ENCODE assay signal across 9 cellular contexts in genomic region chr20:22312744-22313346, GRCh38.
DNase-seq lines count a peak whose midpoint lies in the region; ATAC-seq and TF ChIP-seq lines count a peak whose summit lies in the region.
"Had no signal": no experiment of that assay in that cellular context is flagged by ENCODE, and none has a peak within 500 bp of the region (broad histone marks: within the 10 kb centered on the region; RNA-seq: fewer than 3 reads in every experiment).

No MANE protein-coding gene starts in this region.

- DNase-seq in GM03348 (ENCODE audit: low spot score) = peak; percentile 47
- DNase-seq in LNCaP clone FGC (ENCODE audit: low read depth) = peak; percentile 26
- peak; percentile 33 to 55 (median 43) for DNase-seq in body of pancreas
- peak; percentile 53 to 69 for DNase-seq in lung microvascular endothelial cell (ENCODE audit: low read depth in 2 of 2)
- no peak for DNase-seq in NOMO-1 treated with DMSO at 0.1 percent for 48 hours (lab: John Stamatoyannopoulos, UW; ENCODE audit: unreplicated experiment)
- DNase-seq: activated B cell treated with CpG ODN at 0.5 μM for 24 hours had no signal

- H3K27ac ChIP-seq in body of pancreas = no peak overlapping the region
- H3K27ac ChIP-seq: skin epidermis had no signal

- 1% methylated on average over 6 of the region's 6 CpGs for WGBS in body of pancreas, 2 donors

- TF ChIP-seq CTCF in LNCaP clone FGC (IDR thresholded peaks at IDR 0.05; ENCODE audit: control insufficient read depth, extremely low read depth, insufficient read depth) = peak; percentile 70
- peak; percentile 23 to 74 (median 60) for TF ChIP-seq CTCF in body of pancreas (IDR thresholded peaks at IDR 0.05)

- H3K4me3 ChIP-seq in LNCaP clone FGC (ENCODE audit: low read depth, low read length) = no peak overlapping the region
- no peak overlapping the region for H3K4me3 ChIP-seq in body of pancreas
- H3K4me3 ChIP-seq: skin epidermis had no signal

- no peaks in the 10 kb centered on the region for H3K36me3 ChIP-seq in body of pancreas (replicated peaks in 1 of 2; ENCODE audit: insufficient read depth in 1 of 2, low read depth in 2 of 2)

- H3K27me3 ChIP-seq in body of pancreas = no peaks in the 10 kb centered on the region

- intact Hi-C loops in body of pancreas (cut with DNase I) = loop anchor here (10.0 kb wide), 1 partner anchor 598 kb away; no protein-coding TSS in a partner anchor

- TF ChIP-seq POLR2A in body of pancreas (IDR thresholded peaks at IDR 0.05) = no peak

- H3K9me3 ChIP-seq in body of pancreas = no peaks in the 10 kb centered on the region

- no peaks in the 10 kb centered on the region for H3K4me1 ChIP-seq in body of pancreas

- ATAC-seq in body of pancreas = no peak
- no peak for ATAC-seq in HG02642 (IDR thresholded peaks at IDR 0.05; ENCODE audit: poor library complexity, unreplicated experiment)
- ATAC-seq in GM19467 (IDR thresholded peaks at IDR 0.05; ENCODE audit: unreplicated experiment) = no peak
